15 cellular contexts compared by ENCODE assay signal in genomic region chr11:102332611-102332994, GRCh38. TPM values are rescaled to one million over a fixed set of nuclear protein-coding genes. Genes with fewer than 3 reads are reported as not detected.
A peak's percentile ranks its signal among the peaks of the same experiment; 100 is the strongest.
DNase-seq lines count a peak whose midpoint lies in the region; ATAC-seq and TF ChIP-seq lines count a peak whose summit lies in the region.
"Had no signal": no experiment of that assay in that cellular context is flagged by ENCODE, and none has a peak within 500 bp of the region (broad histone marks: within the 10 kb centered on the region; RNA-seq: fewer than 3 reads in every experiment).

No MANE protein-coding gene starts in this region.

- no peaks in the 10 kb centered on the region for H3K79me2 ChIP-seq in osteoblast (ENCODE audit: insufficient read depth, low read length)

- no peaks in the 10 kb centered on the region for H3K27me3 Mint-ChIP-seq in activated naive CD8-positive, alpha-beta T cell
- no peaks in the 10 kb centered on the region for H3K27me3 Mint-ChIP-seq in activated naive CD8-positive, alpha-beta T cell treated with anti-CD3 and anti-CD28 coated beads for 36 hours
- H3K27me3 Mint-ChIP-seq in activated CD8-positive, alpha-beta T cell treated with anti-CD3 and anti-CD28 coated beads for 36 hours: no peaks in the 10 kb centered on the region

- H3K4me1 Mint-ChIP-seq in activated naive CD8-positive, alpha-beta T cell (ENCODE audit: low read depth): peaks cover 19% of the 10 kb centered on the region
- peaks cover 5% of the 10 kb centered on the region for H3K4me1 Mint-ChIP-seq in activated naive CD8-positive, alpha-beta T cell treated with anti-CD3 and anti-CD28 coated beads for 36 hours
- peaks cover 13% of the 10 kb centered on the region for H3K4me1 Mint-ChIP-seq in activated CD8-positive, alpha-beta T cell treated with anti-CD3 and anti-CD28 coated beads for 36 hours (ENCODE audit: low read depth)

- no peak for TF ChIP-seq CTCF in activated CD8-positive, alpha-beta T cell treated with anti-CD3 and anti-CD28 coated beads for 36 hours (IDR thresholded peaks at IDR 0.05)
- no peak for TF ChIP-seq CTCF in upper lobe of right lung (IDR thresholded peaks at IDR 0.05)
- no peak for TF ChIP-seq CTCF in osteoblast (IDR thresholded peaks at IDR 0.05; ENCODE audit: extremely low read depth, low read depth, low read length)

- intact Hi-C loops in activated CD8-positive, alpha-beta T cell treated with anti-CD3 and anti-CD28 coated beads for 36 hours (cut with micrococcal nuclease): no loop called here
- intact Hi-C loops in upper lobe of right lung (cut with DNase I): no loop called here

- no peak for DNase-seq in activated naive CD8-positive, alpha-beta T cell treated with anti-CD3 and anti-CD28 coated beads for 36 hours
- no peak for DNase-seq in activated CD8-positive, alpha-beta T cell treated with anti-CD3 and anti-CD28 coated beads for 36 hours
- DNase-seq in kidney tubule cell (ENCODE audit: low spot score) (peak; percentile 46), upper lobe of right lung (no peak), NCI-H146 treated with DMSO at 0.1 percent for 48 hours (lab: John Stamatoyannopoulos, UW; ENCODE audit: unreplicated experiment) (no peak), osteoblast (ENCODE audit: insufficient read length, low spot score, missing footprints) (no peak)
- DNase-seq: anterior cingulate cortex, NCI-H1417 treated with DMSO at 0.1 percent for 48 hours, NCI-H82, testis had no signal

- no peaks in the 10 kb centered on the region for H3K27me3 ChIP-seq in upper lobe of right lung
- no peaks in the 10 kb centered on the region for H3K27me3 ChIP-seq in osteoblast (ENCODE audit: insufficient read depth, low read length)
- H3K27me3 ChIP-seq: testis had no signal

- POLR2A ChIA-PET in activated CD8-positive, alpha-beta T cell treated with anti-CD3 and anti-CD28 coated beads for 36 hours (lab: Charles Lee): no interaction called here

- H3K9me3 ChIP-seq in upper lobe of right lung: no peaks in the 10 kb centered on the region
- no peaks in the 10 kb centered on the region for H3K9me3 ChIP-seq in osteoblast (ENCODE audit: low read depth, low read length)
- H3K9me3 ChIP-seq: testis had no signal

- H3K4me1 ChIP-seq in upper lobe of right lung: no peaks in the 10 kb centered on the region
- H3K4me1 ChIP-seq in osteoblast (ENCODE audit: insufficient read depth, low read length): peaks cover 16% of the 10 kb centered on the region
- H3K4me1 ChIP-seq: testis had no signal

- H3K36me3 ChIP-seq in upper lobe of right lung (peaks cover 72% of the 10 kb centered on the region), osteoblast (ENCODE audit: insufficient read depth, low read length) (no peaks in the 10 kb centered on the region)

- no peak overlapping the region for H3K4me2 ChIP-seq in osteoblast (ENCODE audit: insufficient read depth, low read length)

- H3K4me3 ChIP-seq in upper lobe of right lung: no peak overlapping the region
- no peak overlapping the region for H3K4me3 ChIP-seq in osteoblast (ENCODE audit: insufficient read depth, low read length)
- H3K4me3 ChIP-seq: testis had no signal

- H3K27ac Mint-ChIP-seq in activated naive CD8-positive, alpha-beta T cell: peak overlapping the region; percentile 41
- H3K27ac Mint-ChIP-seq in activated naive CD8-positive, alpha-beta T cell treated with anti-CD3 and anti-CD28 coated beads for 36 hours: no peak overlapping the region
- H3K27ac Mint-ChIP-seq in activated CD8-positive, alpha-beta T cell treated with anti-CD3 and anti-CD28 coated beads for 36 hours: peak overlapping the region; percentile 51

- H2AFZ ChIP-seq in osteoblast (ENCODE audit: low read length): no peak overlapping the region

- CTCF ChIA-PET in activated CD8-positive, alpha-beta T cell treated with anti-CD3 and anti-CD28 coated beads for 36 hours (lab: Charles Lee): interaction anchor here (0.8 to 3.6 kb wide), 5 partner anchors 9 to 281 kb away, joined by 3 to 32 read pairs (median 4); no protein-coding TSS in a partner anchor

- no peak overlapping the region for H3K27ac ChIP-seq in upper lobe of right lung
- no peak overlapping the region for H3K27ac ChIP-seq in osteoblast (ENCODE audit: low read depth, low read length)
- H3K27ac ChIP-seq: testis had no signal

- ATAC-seq in activated CD8-positive, alpha-beta T cell treated with anti-CD3 and anti-CD28 coated beads for 36 hours: peak; percentile 70
- ATAC-seq in upper lobe of right lung (peak; percentile 30), HG03175 (IDR thresholded peaks at IDR 0.05; ENCODE audit: unreplicated experiment) (no peak)
- ATAC-seq: left lobe of liver, sciatic nerve, SK-N-SH treated with all-trans-retinoic acid at 6 μM for 48 hours had no signal

- H3K4me3 Mint-ChIP-seq in activated naive CD8-positive, alpha-beta T cell: no peak overlapping the region
- no peak overlapping the region for H3K4me3 Mint-ChIP-seq in activated naive CD8-positive, alpha-beta T cell treated with anti-CD3 and anti-CD28 coated beads for 36 hours
- no peak overlapping the region for H3K4me3 Mint-ChIP-seq in activated CD8-positive, alpha-beta T cell treated with anti-CD3 and anti-CD28 coated beads for 36 hours

- H4K20me1 ChIP-seq in osteoblast (ENCODE audit: insufficient read depth, low read length): no peaks in the 10 kb centered on the region

- peaks cover 8% of the 10 kb centered on the region for H3K36me3 Mint-ChIP-seq in activated naive CD8-positive, alpha-beta T cell
- H3K36me3 Mint-ChIP-seq in activated naive CD8-positive, alpha-beta T cell treated with anti-CD3 and anti-CD28 coated beads for 36 hours: peaks cover 37% of the 10 kb centered on the region
- H3K36me3 Mint-ChIP-seq in activated CD8-positive, alpha-beta T cell treated with anti-CD3 and anti-CD28 coated beads for 36 hours (ENCODE audit: low read depth): peaks cover 51% of the 10 kb centered on the region

- no peaks in the 10 kb centered on the region for H3K9me3 Mint-ChIP-seq in activated naive CD8-positive, alpha-beta T cell (ENCODE audit: low read depth)
- H3K9me3 Mint-ChIP-seq in activated naive CD8-positive, alpha-beta T cell treated with anti-CD3 and anti-CD28 coated beads for 36 hours: no peaks in the 10 kb centered on the region
- H3K9me3 Mint-ChIP-seq in activated CD8-positive, alpha-beta T cell treated with anti-CD3 and anti-CD28 coated beads for 36 hours: no peaks in the 10 kb centered on the region

RNA-seq across cellular contexts. Expression of gene BIRC2, which starts 14.4 kb away (rescaled TPM):
- total RNA-seq in activated naive CD8-positive, alpha-beta T cell treated with anti-CD3 and anti-CD28 coated beads for 36 hours: 10 to 100 TPM; 29.6 to 30.7 TPM
- 10 to 100 TPM; 29.8 to 32.9 TPM for total RNA-seq in activated CD8-positive, alpha-beta T cell treated with anti-CD3 and anti-CD28 coated beads for 36 hours
- 44.1 TPM for total RNA-seq in upper lobe of right lung
- 74.6 and 76.0 TPM in 2 replicates for total RNA-seq in osteoblast

RNA-seq across cellular contexts. Expression of gene BIRC3, which starts 15.3 kb away (rescaled TPM):
- 10 to 100 TPM; 76.6 to 79.9 TPM for total RNA-seq in activated naive CD8-positive, alpha-beta T cell treated with anti-CD3 and anti-CD28 coated beads for 36 hours
- total RNA-seq in activated CD8-positive, alpha-beta T cell treated with anti-CD3 and anti-CD28 coated beads for 36 hours: 100 to 1,000 TPM; 102 to 108 TPM
- total RNA-seq in upper lobe of right lung: 23.0 TPM
- 1.2 and 1.8 TPM in 2 replicates for total RNA-seq in osteoblast
